In genomic region chr22:19149047-19149883, GRCh38 we compare ENCODE assay signal across 9 cellular contexts.
DNase-seq lines count a peak whose midpoint lies in the region; ATAC-seq, FAIRE-seq and TF ChIP-seq lines count a peak whose summit lies in the region.
"Had no signal": no experiment of that assay in that cellular context is flagged by ENCODE, and none has a peak within 500 bp of the region (broad histone marks: within the 10 kb centered on the region; RNA-seq: fewer than 3 reads in every experiment).

No MANE protein-coding gene starts in this region.

- H3K27ac ChIP-seq in HUES48 (ENCODE audit: low read depth, low read length), result no peak overlapping the region
- no peak overlapping the region for H3K27ac ChIP-seq in WERI-Rb-1

- no peak for FAIRE-seq in H54 (lab: Jason Lieb, UNC)

- H3K4me3 ChIP-seq in HUES48 (ENCODE audit: low read depth, low read length) (peak overlapping the region; percentile 44), WERI-Rb-1 (ENCODE audit: low read depth, low read length) (peak overlapping the region; percentile 37)
- H3K4me3 ChIP-seq: mucosa of descending colon had no signal

- TF ChIP-seq POLR2A in H54 (IDR thresholded peaks at IDR 0.05; ENCODE audit: low read depth, low read length), result no peak

- H3K9me3 ChIP-seq in HUES48 (ENCODE audit: control insufficient read depth, insufficient read depth, low read length) (no peaks in the 10 kb centered on the region), WERI-Rb-1 (ENCODE audit: severe bottlenecking) (peaks cover 3% of the 10 kb centered on the region)
- H3K9me3 ChIP-seq: mucosa of descending colon had no signal

- peaks cover 81% of the 10 kb centered on the region for H3K27me3 ChIP-seq in HUES48 (ENCODE audit: control insufficient read depth, insufficient read depth, low read length)
- peaks cover 53% of the 10 kb centered on the region for H3K27me3 ChIP-seq in WERI-Rb-1 (ENCODE audit: insufficient read depth, low read depth, severe bottlenecking)

- no peaks in the 10 kb centered on the region for H3K36me3 ChIP-seq in HUES48 (ENCODE audit: control insufficient read depth, insufficient read depth, low read length)
- H3K36me3 ChIP-seq in WERI-Rb-1, result peaks cover 3% of the 10 kb centered on the region; the same call in 1 of the 2 replicates

- H3K4me1 ChIP-seq in HUES48 (ENCODE audit: control insufficient read depth, insufficient read depth, low read length), result no peaks in the 10 kb centered on the region; the same call in 1 of the 2 replicates

- no peak overlapping the region for H3K9ac ChIP-seq in HUES48 (ENCODE audit: low read depth, low read length)

- DNase-seq in WERI-Rb-1, result no peak
- peak; percentile 40 for DNase-seq in germinal center (ENCODE audit: low spot score)
- peak; percentile 14 for DNase-seq in stimulated activated CD4-positive, alpha-beta T cell treated with anti-CD3 and anti-CD28 coated beads, Interleukin-2, amount 100 ng/mL, for 4 hours (ENCODE audit: low read depth)
- DNase-seq in NCI-H2081 treated with DMSO at 0.1 percent for 48 hours (lab: John Stamatoyannopoulos, UW), result no peak
- DNase-seq in H54 (ENCODE audit: insufficient read length, low spot score), result no peak
- DNase-seq: NCI-H1930 had no signal

- ATAC-seq in HG03342 (IDR thresholded peaks at IDR 0.05; ENCODE audit: unreplicated experiment), result no peak
- ATAC-seq: mucosa of descending colon had no signal

- TF ChIP-seq CTCF in WERI-Rb-1 (IDR thresholded peaks at IDR 0.05; ENCODE audit: low read depth, low read length), result no peak

Comparison
In these comparisons a context has a peak if more than half of its experiments do, and no peak if none do; other contexts are left out.
1. DNase-seq: peak in germinal center (single experiment) and stimulated activated CD4-positive, alpha-beta T cell treated with anti-CD3 and anti-CD28 coated beads, Interleukin-2, amount 100 ng/mL, for 4 hours (single experiment); none in WERI-Rb-1 (single experiment), NCI-H2081 treated with DMSO at 0.1 percent for 48 hours (single experiment) and H54 (single experiment).